8 cellular contexts compared by ENCODE assay signal in genomic region chrX:153600032-153600373, GRCh38. TPM values are rescaled to one million over a fixed set of nuclear protein-coding genes. Genes with fewer than 3 reads are reported as not detected.
DNase-seq lines count a peak whose midpoint lies in the region; ATAC-seq, FAIRE-seq and TF ChIP-seq lines count a peak whose summit lies in the region.

No MANE protein-coding gene starts in this region.

- H3K36me3 ChIP-seq in SU-DHL-6 (ENCODE audit: low read length) (no peaks in the 10 kb centered on the region), small intestine (ENCODE audit: control insufficient read depth in 2 of 2, insufficient read depth in 2 of 2, low read length in 2 of 2) (no peaks in the 10 kb centered on the region)

- H3K9me3 Mint-ChIP-seq in T-helper 1 cell treated with Interleukin-12 subunit alpha and Interleukin-12 subunit beta and Interleukin-4 antibody, amounts not matched to agents 30 μg/mL and 1 μg/mL, for 36 hours = no peaks in the 10 kb centered on the region

- no peaks in the 10 kb centered on the region for H3K79me2 ChIP-seq in SU-DHL-6 (ENCODE audit: insufficient read depth, low read length)

- H3K9me2 ChIP-seq in SU-DHL-6 (replicated peaks; ENCODE audit: insufficient read depth, low read length) = no peaks in the 10 kb centered on the region

- WGBS in small intestine, 3 donors = 4 to 30% (median 17%) methylated on average over 2 of the region's 2 CpGs

- H3K9me3 ChIP-seq in SU-DHL-6 (ENCODE audit: insufficient read depth, low read length) (no peaks in the 10 kb centered on the region), small intestine (ENCODE audit: control insufficient read depth, low read depth) (no peaks in the 10 kb centered on the region)

- peaks cover 7% of the 10 kb centered on the region for H3K36me3 Mint-ChIP-seq in T-helper 1 cell treated with Interleukin-12 subunit alpha and Interleukin-12 subunit beta and Interleukin-4 antibody, amounts not matched to agents 30 μg/mL and 1 μg/mL, for 36 hours (ENCODE audit: low read depth)

- no peaks in the 10 kb centered on the region for H4K20me1 ChIP-seq in SU-DHL-6 (ENCODE audit: low read depth, low read length)

- ATAC-seq in GM21447 (IDR thresholded peaks at IDR 0.05; ENCODE audit: unreplicated experiment) = no peak
- no peak for ATAC-seq in GM21515 (IDR thresholded peaks at IDR 0.05; ENCODE audit: unreplicated experiment)

- peak overlapping the region; percentile 72 for H3K27ac Mint-ChIP-seq in T-helper 1 cell treated with Interleukin-12 subunit alpha and Interleukin-12 subunit beta and Interleukin-4 antibody, amounts not matched to agents 30 μg/mL and 1 μg/mL, for 36 hours

- peak overlapping the region; percentile 90 for H3K4me3 Mint-ChIP-seq in T-helper 1 cell treated with Interleukin-12 subunit alpha and Interleukin-12 subunit beta and Interleukin-4 antibody, amounts not matched to agents 30 μg/mL and 1 μg/mL, for 36 hours

- H3K27ac ChIP-seq in SU-DHL-6 (ENCODE audit: low read depth, low read length) (no peak overlapping the region), small intestine (ENCODE audit: low read depth in 1 of 2, low read length in 1 of 2) (peak overlapping the region in 1 of 2 donors; percentile 50)

- no peaks in the 10 kb centered on the region for H3K27me3 Mint-ChIP-seq in T-helper 1 cell treated with Interleukin-12 subunit alpha and Interleukin-12 subunit beta and Interleukin-4 antibody, amounts not matched to agents 30 μg/mL and 1 μg/mL, for 36 hours (ENCODE audit: low read depth)

- H3K4me1 Mint-ChIP-seq in T-helper 1 cell treated with Interleukin-12 subunit alpha and Interleukin-12 subunit beta and Interleukin-4 antibody, amounts not matched to agents 30 μg/mL and 1 μg/mL, for 36 hours (ENCODE audit: low read depth) = peaks cover 42% of the 10 kb centered on the region

- H3F3A ChIP-seq in SU-DHL-6 (ENCODE audit: insufficient read depth) = no peaks in the 10 kb centered on the region

- DNase-seq in T-helper 1 cell (no peak), fibroblast of the aortic adventitia (ENCODE audit: low read depth) (peak; percentile 9), small intestine (peak; percentile 9), ureter (ENCODE audit: low spot score) (no peak)

- H3K27me3 ChIP-seq in SU-DHL-6 (ENCODE audit: low read length) = no peaks in the 10 kb centered on the region
- no peaks in the 10 kb centered on the region for H3K27me3 ChIP-seq in small intestine (ENCODE audit: control insufficient read depth in 2 of 2, insufficient read depth in 2 of 2, low read length in 2 of 2)

- peak overlapping the region; percentile 61 for H3K4me2 ChIP-seq in SU-DHL-6 (ENCODE audit: low read depth, low read length, poor library complexity, severe bottlenecking)

- TF ChIP-seq CTCF in SU-DHL-6 (IDR thresholded peaks at IDR 0.05; ENCODE audit: insufficient read depth, low read length, poor library complexity, severe bottlenecking) = no peak
- TF ChIP-seq CTCF in fibroblast of the aortic adventitia (IDR thresholded peaks at IDR 0.05; ENCODE audit: insufficient read depth, low read length) = no peak

- H3K4me3 ChIP-seq in SU-DHL-6 (ENCODE audit: insufficient read depth, low read length, poor library complexity, severe bottlenecking) (peak overlapping the region; percentile 66), fibroblast of the aortic adventitia (ENCODE audit: low read depth, low read length) (peak overlapping the region; percentile 66), small intestine (ENCODE audit: low read depth in 1 of 2, low read length in 2 of 2) (peak overlapping the region in 1 of 2 donors; percentile 49)

- no peaks in the 10 kb centered on the region for H3K4me1 ChIP-seq in small intestine (ENCODE audit: control insufficient read depth in 2 of 2, insufficient read depth in 1 of 2, low read depth in 1 of 2, low read length in 1 of 2)

- peak overlapping the region; percentile 75 for H3K9ac ChIP-seq in SU-DHL-6 (ENCODE audit: low read length)

- H2AFZ ChIP-seq in SU-DHL-6 (ENCODE audit: low read depth, low read length, severe bottlenecking) = no peak overlapping the region

- FAIRE-seq in small intestine (lab: Jason Lieb, UNC) = no peak

RNA-seq across cellular contexts. Expression of gene CCNQ, which starts 1.1 kb away (rescaled TPM):
- total RNA-seq in fibroblast of the aortic adventitia (ENCODE audit: low replicate concordance) = 2.5 and 14.5 TPM in 2 replicates
- 10 to 100 TPM; 30.7 to 41.9 (median 38.2) TPM for polyA plus RNA-seq in small intestine
- 15.0 TPM for total RNA-seq in ureter

RNA-seq across cellular contexts. Expression of gene DUSP9, which starts 47.0 kb away (rescaled TPM):
- total RNA-seq in fibroblast of the aortic adventitia (ENCODE audit: low replicate concordance) (not detected in 2 replicates), ureter (2.7 TPM)
- polyA plus RNA-seq in small intestine = under 1 TPM in 1 of 3 donors, not detected in 2; 0.06 TPM

Comparison
In these comparisons a context has a peak if more than half of its experiments do, and no peak if none do; other contexts are left out.
1. DNase-seq: peak in fibroblast of the aortic adventitia (single experiment) and small intestine (single experiment); none in T-helper 1 cell (0 of 5) and ureter (single experiment).